Comparison of ENCODE assay signal across 1 cellular context in genomic region chr2:74474899-74475298, GRCh38.
TF ChIP-seq lines count a peak whose summit lies in the region.

No MANE protein-coding gene starts in this region.

TF ChIP-seq in SK-N-SH, 30 proteins besides CTCF, POLR2A, EP300 and RAD21 (continued from another document):
- TF ChIP-seq ZBTB33 (IDR thresholded peaks at IDR 0.05; ENCODE audit: borderline replicate concordance, low read depth) (no peak), SMC3 (IDR thresholded peaks at IDR 0.05; ENCODE audit: low read depth, low read length) (no peak), TCF12 (IDR thresholded peaks at IDR 0.05) (no peak)
- TF ChIP-seq, protein P1, sequence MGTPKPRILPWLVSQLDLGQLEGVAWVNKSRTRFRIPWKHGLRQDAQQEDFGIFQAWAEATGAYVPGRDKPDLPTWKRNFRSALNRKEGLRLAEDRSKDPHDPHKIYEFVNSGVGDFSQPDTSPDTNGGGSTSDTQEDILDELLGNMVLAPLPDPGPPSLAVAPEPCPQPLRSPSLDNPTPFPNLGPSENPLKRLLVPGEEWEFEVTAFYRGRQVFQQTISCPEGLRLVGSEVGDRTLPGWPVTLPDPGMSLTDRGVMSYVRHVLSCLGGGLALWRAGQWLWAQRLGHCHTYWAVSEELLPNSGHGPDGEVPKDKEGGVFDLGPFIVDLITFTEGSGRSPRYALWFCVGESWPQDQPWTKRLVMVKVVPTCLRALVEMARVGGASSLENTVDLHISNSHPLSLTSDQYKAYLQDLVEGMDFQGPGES (IDR thresholded peaks at IDR 0.05; ENCODE audit: low read depth, low read length), result no peak
TF ChIP-seq in SK-N-SH: peak in this region for 0.
